In the genomic region with DNA sequence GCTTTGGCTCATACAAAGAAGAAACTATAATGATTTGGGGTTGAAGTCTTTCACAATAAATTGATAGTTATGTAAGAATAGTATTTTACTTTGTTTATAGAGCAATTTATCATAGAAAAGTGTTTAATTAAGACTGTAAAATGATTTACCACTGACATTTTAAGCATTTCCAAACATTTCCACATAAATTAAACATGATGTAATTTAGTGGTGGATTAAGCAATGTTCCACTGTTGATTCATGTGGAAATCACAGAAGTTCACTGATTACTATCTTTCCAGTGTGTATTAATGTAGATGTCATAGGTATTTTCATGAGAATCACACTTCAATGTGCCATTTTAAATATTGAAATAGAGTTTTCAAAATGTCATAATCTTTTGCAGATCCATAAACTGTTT, we compare ENCODE assay signal across 1 cellular context.
A peak's percentile ranks its signal among the peaks of the same experiment; 100 is the strongest.
TF ChIP-seq lines count a peak whose summit lies in the region.

No MANE protein-coding gene starts in this region.

TF ChIP-seq in A549, 52 proteins besides CTCF, POLR2A, EP300 and RAD21 (continued from another document):
- TF ChIP-seq ZC3H11A (IDR thresholded peaks at IDR 0.05) (no peak), CBX2 (IDR thresholded peaks at IDR 0.05; ENCODE audit: borderline replicate concordance, low read depth) (no peak), CBX8 (IDR thresholded peaks at IDR 0.05) (no peak), TP53 (CRISPR knock-in tag; IDR thresholded peaks at IDR 0.05) (no peak), HOXB13 (CRISPR knock-in tag; IDR thresholded peaks at IDR 0.05; ENCODE audit: low read depth) (no peak)
- TF ChIP-seq, protein P1, sequence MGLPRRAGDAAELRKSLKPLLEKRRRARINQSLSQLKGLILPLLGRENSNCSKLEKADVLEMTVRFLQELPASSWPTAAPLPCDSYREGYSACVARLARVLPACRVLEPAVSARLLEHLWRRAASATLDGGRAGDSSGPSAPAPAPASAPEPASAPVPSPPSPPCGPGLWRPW (IDR thresholded peaks at IDR 0.05) = peak; percentile 81; the same call in 1 of the 2 replicates
